ENCODE assay signal across 19 cellular contexts in genomic region chr2:15241208-15241607, GRCh38.
DNase-seq lines count a peak whose midpoint lies in the region; ATAC-seq, FAIRE-seq and TF ChIP-seq lines count a peak whose summit lies in the region.
"Had no signal": no experiment of that assay in that cellular context is flagged by ENCODE, and none has a peak within 500 bp of the region (broad histone marks: within the 10 kb centered on the region; RNA-seq: fewer than 3 reads in every experiment).

No MANE protein-coding gene starts in this region.

- intact Hi-C loops in endothelial cell of umbilical vein (cut with micrococcal nuclease), result loop anchor here (2.0 kb wide), 1 partner anchor 16 kb away; no protein-coding TSS in a partner anchor
- intact Hi-C loops in activated T-helper 2 cell treated with anti-CD3 and anti-CD28 coated beads, Interferon-gamma antibody, Interleukin-2, Interleukin-4, amounts not matched to agents 10 μg/mL and 5 μg/mL and 100 μg/mL, durations not matched to agents 14 hours and 24 hours and 36 hours (cut with micrococcal nuclease), result no loop called here

- no peak overlapping the region for H2AFZ ChIP-seq in endothelial cell of umbilical vein (ENCODE audit: low read depth, low read length)
- no peak overlapping the region for H2AFZ ChIP-seq in keratinocyte (ENCODE audit: control insufficient read depth, low read length)
- H2AFZ ChIP-seq: GM23338 had no signal

- dilution Hi-C loops in endothelial cell of umbilical vein (cut with MboI; ENCODE audit: extremely low pct_ligation_motif_present, low sequenced_read_pairs) (no loop called here), keratinocyte (cut with MboI; ENCODE audit: extremely low pct_ligation_motif_present, low sequenced_read_pairs) (no loop called here)

- in situ Hi-C loops in SK-MEL-5 (cut with HindIII; ENCODE audit: low pct_unique_long_range_greater_than_20kb, low sequenced_read_pairs), result no loop called here

- H3K4me1 Mint-ChIP-seq in stimulated activated memory B cell treated with anti-CD40 and anti-IgM and Interleukin-4, amounts not matched to agents 10 μg/mL and 1 μg/mL and 100 μg/mL, for 72 hours, result no peaks in the 10 kb centered on the region
- H3K4me1 Mint-ChIP-seq in activated T-helper 2 cell treated with anti-CD3 and anti-CD28 coated beads, Interferon-gamma antibody, Interleukin-2, Interleukin-4, amounts not matched to agents 10 μg/mL and 5 μg/mL and 100 μg/mL, durations not matched to agents 14 hours and 24 hours and 36 hours (ENCODE audit: low read depth), result peaks cover 9% of the 10 kb centered on the region

- H3K79me2 ChIP-seq in endothelial cell of umbilical vein (ENCODE audit: control insufficient read depth, insufficient read depth, low read length), result no peaks in the 10 kb centered on the region
- no peaks in the 10 kb centered on the region for H3K79me2 ChIP-seq in keratinocyte (ENCODE audit: control insufficient read depth, insufficient read depth, low read length)

- H3K4me3 ChIP-seq in endothelial cell of umbilical vein (replicated peaks in 1 of 3; ENCODE audit: insufficient read depth in 1 of 3, low read depth in 1 of 3, low read length in 3 of 3) (no peak overlapping the region), keratinocyte (ENCODE audit: control insufficient read depth in 2 of 3, extremely low read depth in 1 of 3, insufficient read depth in 2 of 3, low read depth in 1 of 3, low read length in 3 of 3) (no peak overlapping the region)
- H3K4me3 ChIP-seq: GM23338, K562 had no signal

- peak overlapping the region; percentile 25 for H3K27ac ChIP-seq in endothelial cell of umbilical vein (ENCODE audit: insufficient read depth, low read depth, low read length)
- H3K27ac ChIP-seq in keratinocyte (ENCODE audit: control insufficient read depth, insufficient read depth, low read length), result no peak overlapping the region

- DNase-seq in SK-MEL-5 (ENCODE audit: low read depth, low spot score) (peak; percentile 50), endothelial cell of umbilical vein (ENCODE audit: low read depth, low spot score) (peak; percentile 71), keratinocyte (ENCODE audit: low read depth, low spot score) (peak; percentile 5), urothelium cell line (ENCODE audit: low spot score) (peak; percentile 48)
- no peak for DNase-seq in activated T-helper 2 cell treated with anti-CD3 and anti-CD28 coated beads, Interferon-gamma antibody, Interleukin-2, Interleukin-4, amounts not matched to agents 10 μg/mL and 5 μg/mL and 100 μg/mL, durations not matched to agents 14 hours and 24 hours and 36 hours (ENCODE audit: low spot score)
- DNase-seq in activated CD4-positive, alpha-beta T cell treated with anti-CD3 and anti-CD28 coated beads, Interleukin-2, amount 50 U/mL, for 48 hours, result no peak
- DNase-seq: BE2C; CD4-positive, alpha-beta T cell; DMS79 treated with DMSO at 0.1 percent for 48 hours; MV-4-11; NCI-H1417; NCI-H1930; OCI-M1; RPMI8226; SIG-M5 had no signal

- H3K27ac Mint-ChIP-seq in stimulated activated memory B cell treated with anti-CD40 and anti-IgM and Interleukin-4, amounts not matched to agents 10 μg/mL and 1 μg/mL and 100 μg/mL, for 72 hours, result no peak overlapping the region
- no peak overlapping the region for H3K27ac Mint-ChIP-seq in activated T-helper 2 cell treated with anti-CD3 and anti-CD28 coated beads, Interferon-gamma antibody, Interleukin-2, Interleukin-4, amounts not matched to agents 10 μg/mL and 5 μg/mL and 100 μg/mL, durations not matched to agents 14 hours and 24 hours and 36 hours
- H3K27ac Mint-ChIP-seq: CD4-positive, alpha-beta T cell; GM23338 had no signal

- FAIRE-seq in endothelial cell of umbilical vein (lab: Jason Lieb, UNC) (peak; percentile 75), keratinocyte (lab: Jason Lieb, UNC) (peak; percentile 78), urothelium cell line (lab: Jason Lieb, UNC) (no peak)
- FAIRE-seq: K562 had no signal

- peaks cover 11% of the 10 kb centered on the region for H3K4me1 ChIP-seq in endothelial cell of umbilical vein (ENCODE audit: control insufficient read depth, extremely low read depth, insufficient read depth, low read length)
- peaks cover 21% of the 10 kb centered on the region for H3K4me1 ChIP-seq in keratinocyte (ENCODE audit: control insufficient read depth, extremely low read depth, insufficient read depth, low read length)

- H3K4me2 ChIP-seq in endothelial cell of umbilical vein (ENCODE audit: insufficient read depth, low read length) (no peak overlapping the region), keratinocyte (ENCODE audit: control insufficient read depth, extremely low read depth, insufficient read depth, low read depth, low read length) (peak overlapping the region; percentile 29)
- H3K4me2 ChIP-seq: GM23338 had no signal

- H3K27me3 ChIP-seq in endothelial cell of umbilical vein (ENCODE audit: control insufficient read depth in 2 of 2, insufficient read depth in 2 of 2, low read length in 2 of 2), result no peaks in the 10 kb centered on the region
- H3K27me3 ChIP-seq in keratinocyte (ENCODE audit: control insufficient read depth, extremely low read depth, insufficient read depth, low read length), result no peaks in the 10 kb centered on the region
- H3K27me3 ChIP-seq: BE2C had no signal

- H3K36me3 ChIP-seq in endothelial cell of umbilical vein (ENCODE audit: control insufficient read depth in 2 of 2, extremely low read depth in 1 of 2, insufficient read depth in 2 of 2, low read length in 2 of 2) (no peaks in the 10 kb centered on the region), keratinocyte (ENCODE audit: control insufficient read depth in 2 of 2, extremely low read depth in 1 of 2, insufficient read depth in 2 of 2, low read length in 2 of 2) (no peaks in the 10 kb centered on the region)
- H3K36me3 ChIP-seq: BE2C had no signal

- ATAC-seq in stimulated activated memory B cell treated with anti-CD40 and anti-IgM and Interleukin-4, amounts not matched to agents 10 μg/mL and 1 μg/mL and 100 μg/mL, for 72 hours, result no peak
- ATAC-seq: HCT116, K562 had no signal

- no peaks in the 10 kb centered on the region for H3K9me3 ChIP-seq in endothelial cell of umbilical vein (replicated peaks; ENCODE audit: control insufficient read depth, insufficient read depth, low read length)
- H3K9me3 ChIP-seq in keratinocyte (ENCODE audit: control insufficient read depth, low read depth, low read length), result no peaks in the 10 kb centered on the region
- H3K9me3 ChIP-seq: BE2C had no signal

- H4K20me1 ChIP-seq in endothelial cell of umbilical vein (replicated peaks; ENCODE audit: control insufficient read depth, extremely low read depth, insufficient read depth, low read length), result no peaks in the 10 kb centered on the region
- no peaks in the 10 kb centered on the region for H4K20me1 ChIP-seq in keratinocyte (ENCODE audit: control insufficient read depth, extremely low read depth, insufficient read depth, low read length)

- no peaks in the 10 kb centered on the region for H3K9me1 ChIP-seq in endothelial cell of umbilical vein (replicated peaks; ENCODE audit: control insufficient read depth, extremely low read depth, insufficient read depth, low read length)
- no peaks in the 10 kb centered on the region for H3K9me1 ChIP-seq in keratinocyte (ENCODE audit: control insufficient read depth, extremely low read depth, insufficient read depth, low read length)

- no peaks in the 10 kb centered on the region for H3K27me3 Mint-ChIP-seq in stimulated activated memory B cell treated with anti-CD40 and anti-IgM and Interleukin-4, amounts not matched to agents 10 μg/mL and 1 μg/mL and 100 μg/mL, for 72 hours
- no peaks in the 10 kb centered on the region for H3K27me3 Mint-ChIP-seq in activated T-helper 2 cell treated with anti-CD3 and anti-CD28 coated beads, Interferon-gamma antibody, Interleukin-2, Interleukin-4, amounts not matched to agents 10 μg/mL and 5 μg/mL and 100 μg/mL, durations not matched to agents 14 hours and 24 hours and 36 hours (ENCODE audit: low read depth)
- H3K27me3 Mint-ChIP-seq: CD4-positive, alpha-beta T cell had no signal

- POLR2A ChIA-PET in endothelial cell of umbilical vein (lab: Charles Lee), result no interaction called here

- H3K9ac ChIP-seq in endothelial cell of umbilical vein (replicated peaks; ENCODE audit: extremely low read depth, insufficient read depth, low read length), result no peak overlapping the region
- no peak overlapping the region for H3K9ac ChIP-seq in keratinocyte (ENCODE audit: control insufficient read depth, extremely low read depth, insufficient read depth, low read length)

- no peak for TF ChIP-seq POLR2A in endothelial cell of umbilical vein (IDR thresholded peaks at IDR 0.05; ENCODE audit: low read depth, low read length)

- H3K36me3 Mint-ChIP-seq in stimulated activated memory B cell treated with anti-CD40 and anti-IgM and Interleukin-4, amounts not matched to agents 10 μg/mL and 1 μg/mL and 100 μg/mL, for 72 hours, result peaks cover 47% of the 10 kb centered on the region
- peaks cover 9% of the 10 kb centered on the region for H3K36me3 Mint-ChIP-seq in activated T-helper 2 cell treated with anti-CD3 and anti-CD28 coated beads, Interferon-gamma antibody, Interleukin-2, Interleukin-4, amounts not matched to agents 10 μg/mL and 5 μg/mL and 100 μg/mL, durations not matched to agents 14 hours and 24 hours and 36 hours (ENCODE audit: low read depth)

- no peak overlapping the region for H3K4me3 Mint-ChIP-seq in stimulated activated memory B cell treated with anti-CD40 and anti-IgM and Interleukin-4, amounts not matched to agents 10 μg/mL and 1 μg/mL and 100 μg/mL, for 72 hours
- H3K4me3 Mint-ChIP-seq in activated T-helper 2 cell treated with anti-CD3 and anti-CD28 coated beads, Interferon-gamma antibody, Interleukin-2, Interleukin-4, amounts not matched to agents 10 μg/mL and 5 μg/mL and 100 μg/mL, durations not matched to agents 14 hours and 24 hours and 36 hours (ENCODE audit: low read depth), result no peak overlapping the region
- H3K4me3 Mint-ChIP-seq: CD4-positive, alpha-beta T cell; GM23338 had no signal

- H3K9me3 Mint-ChIP-seq in stimulated activated memory B cell treated with anti-CD40 and anti-IgM and Interleukin-4, amounts not matched to agents 10 μg/mL and 1 μg/mL and 100 μg/mL, for 72 hours, result no peaks in the 10 kb centered on the region
- no peaks in the 10 kb centered on the region for H3K9me3 Mint-ChIP-seq in activated T-helper 2 cell treated with anti-CD3 and anti-CD28 coated beads, Interferon-gamma antibody, Interleukin-2, Interleukin-4, amounts not matched to agents 10 μg/mL and 5 μg/mL and 100 μg/mL, durations not matched to agents 14 hours and 24 hours and 36 hours
- H3K9me3 Mint-ChIP-seq: CD4-positive, alpha-beta T cell; GM23338 had no signal

- no TSS peak for BruUV-seq in endothelial cell of umbilical vein (replicated peaks; lab: Mats Ljungman, UMichigan)

- TF ChIP-seq CTCF in endothelial cell of umbilical vein (IDR thresholded peaks at IDR 0.05; ENCODE audit: extremely low read depth in 1 of 2, insufficient read depth in 1 of 2, low read depth in 1 of 2, low read length in 2 of 2), result no peak
- TF ChIP-seq CTCF in keratinocyte (optimal IDR thresholded peaks at IDR 0.05 in 1 of 3, IDR thresholded peaks at IDR 0.05 in 1 of 3, conservative IDR thresholded peaks at IDR 0.05 in 1 of 3; ENCODE audit: extremely low read depth in 1 of 3, insufficient read depth in 2 of 3, low read length in 3 of 3), result no peak

- CTCF ChIA-PET in endothelial cell of umbilical vein (lab: Charles Lee), result interaction anchor here (0.8 to 1.6 kb wide), 2 partner anchors 10 to 336 kb away, joined by 3 read pairs; no protein-coding TSS in a partner anchor

Comparison
In these comparisons a context has a peak if more than half of its experiments do, and no peak if none do; other contexts are left out.
1. DNase-seq: peak in SK-MEL-5 (single experiment), endothelial cell of umbilical vein (single experiment), keratinocyte (single experiment) and urothelium cell line (single experiment); none in activated T-helper 2 cell treated with anti-CD3 and anti-CD28 coated beads, Interferon-gamma antibody, Interleukin-2, Interleukin-4, amounts not matched to agents 10 μg/mL and 5 μg/mL and 100 μg/mL, durations not matched to agents 14 hours and 24 hours and 36 hours (single experiment) and activated CD4-positive, alpha-beta T cell treated with anti-CD3 and anti-CD28 coated beads, Interleukin-2, amount 50 U/mL, for 48 hours (0 of 2).